ENCODE assay signal across 12 cellular contexts in the genomic region with DNA sequence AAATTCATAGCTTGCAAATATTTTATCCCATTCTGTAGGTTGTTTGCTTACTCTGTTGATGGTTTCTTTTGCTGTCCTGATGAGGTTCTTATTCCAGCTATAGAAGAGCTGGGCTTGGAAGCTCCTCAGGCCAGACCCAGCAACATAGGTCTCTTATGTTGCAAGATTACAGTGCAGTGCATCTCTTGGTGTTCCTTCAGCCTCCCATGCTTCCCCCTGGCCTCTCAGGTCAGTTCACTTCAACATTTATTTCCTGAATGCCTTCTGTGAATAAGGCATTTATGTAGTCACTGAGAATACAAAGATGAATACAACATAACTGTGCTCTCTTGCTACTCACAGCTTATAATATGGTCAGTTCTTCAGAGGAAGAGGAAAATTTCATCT.
DNase-seq lines count a peak whose midpoint lies in the region; ATAC-seq and TF ChIP-seq lines count a peak whose summit lies in the region.
"Had no signal": no experiment of that assay in that cellular context is flagged by ENCODE, and none has a peak within 500 bp of the region (broad histone marks: within the 10 kb centered on the region; RNA-seq: fewer than 3 reads in every experiment).

No MANE protein-coding gene starts in this region.

- no peak for TF ChIP-seq CTCF in RWPE2 (IDR thresholded peaks at IDR 0.05; ENCODE audit: poor library complexity, severe bottlenecking)

- no peaks in the 10 kb centered on the region for H3K27me3 Mint-ChIP-seq in stimulated activated naive CD8-positive, alpha-beta T cell treated with anti-CD3 and anti-CD28 coated beads, Interleukin-15, Interleukin-2, amounts not matched to agents 100 ng/mL and 50 ng/mL, for 24 hours
- no peaks in the 10 kb centered on the region for H3K27me3 Mint-ChIP-seq in stimulated activated naive CD8-positive, alpha-beta T cell treated with anti-CD3 and anti-CD28 coated beads, Interleukin-15, amount 100 ng/mL, for 72 hours
- H3K27me3 Mint-ChIP-seq: B cell had no signal

- H3K9me3 ChIP-seq in RWPE2 (ENCODE audit: severe bottlenecking), result no peaks in the 10 kb centered on the region
- H3K9me3 ChIP-seq: prostate gland had no signal

- H3K27ac ChIP-seq in RWPE2 (ENCODE audit: poor library complexity, severe bottlenecking), result peak overlapping the region; percentile 27
- H3K27ac ChIP-seq: prostate gland had no signal

- peaks cover 9% of the 10 kb centered on the region for H3K4me1 ChIP-seq in RWPE2 (ENCODE audit: insufficient read depth, poor library complexity, severe bottlenecking)
- H3K4me1 ChIP-seq: prostate gland had no signal

- ATAC-seq in stimulated activated naive CD8-positive, alpha-beta T cell treated with anti-CD3 and anti-CD28 coated beads, Interleukin-15, Interleukin-2, amounts not matched to agents 100 U/mL and 50 U/mL, for 24 hours, result no peak
- ATAC-seq in HG02678 (IDR thresholded peaks at IDR 0.05; ENCODE audit: unreplicated experiment) (peak; percentile 28), RWPE2 (ENCODE audit: low read depth) (peak; percentile 27; the same call in 1 of the 3 replicates), HG03196 (IDR thresholded peaks at IDR 0.05; ENCODE audit: unreplicated experiment) (no peak)
- ATAC-seq in stimulated activated naive CD8-positive, alpha-beta T cell treated with anti-CD3 and anti-CD28 coated beads, Interleukin-15, amount 100 ng/mL, for 72 hours, result peak; percentile 15

- no peak overlapping the region for H3K4me3 ChIP-seq in RWPE2 (ENCODE audit: severe bottlenecking)
- H3K4me3 ChIP-seq: prostate gland had no signal

- H3K36me3 Mint-ChIP-seq in stimulated activated naive CD8-positive, alpha-beta T cell treated with anti-CD3 and anti-CD28 coated beads, Interleukin-15, Interleukin-2, amounts not matched to agents 100 ng/mL and 50 ng/mL, for 24 hours (ENCODE audit: low read depth), result peaks cover 6% of the 10 kb centered on the region

- peaks cover 21% of the 10 kb centered on the region for H3K4me1 Mint-ChIP-seq in stimulated activated naive CD8-positive, alpha-beta T cell treated with anti-CD3 and anti-CD28 coated beads, Interleukin-15, Interleukin-2, amounts not matched to agents 100 ng/mL and 50 ng/mL, for 24 hours (ENCODE audit: low read depth)
- H3K4me1 Mint-ChIP-seq in stimulated activated naive CD8-positive, alpha-beta T cell treated with anti-CD3 and anti-CD28 coated beads, Interleukin-15, amount 100 ng/mL, for 72 hours, result peaks cover 19% of the 10 kb centered on the region

- peak overlapping the region; percentile 3 for H3K27ac Mint-ChIP-seq in stimulated activated naive CD8-positive, alpha-beta T cell treated with anti-CD3 and anti-CD28 coated beads, Interleukin-15, Interleukin-2, amounts not matched to agents 100 ng/mL and 50 ng/mL, for 24 hours
- no peak overlapping the region for H3K27ac Mint-ChIP-seq in stimulated activated naive CD8-positive, alpha-beta T cell treated with anti-CD3 and anti-CD28 coated beads, Interleukin-15, amount 100 ng/mL, for 72 hours
- H3K27ac Mint-ChIP-seq: B cell had no signal

- no peaks in the 10 kb centered on the region for H3K36me3 ChIP-seq in RWPE2 (ENCODE audit: low read depth)
- H3K36me3 ChIP-seq: prostate gland had no signal

- H3K4me3 Mint-ChIP-seq in stimulated activated naive CD8-positive, alpha-beta T cell treated with anti-CD3 and anti-CD28 coated beads, Interleukin-15, Interleukin-2, amounts not matched to agents 100 ng/mL and 50 ng/mL, for 24 hours, result no peak overlapping the region
- no peak overlapping the region for H3K4me3 Mint-ChIP-seq in stimulated activated naive CD8-positive, alpha-beta T cell treated with anti-CD3 and anti-CD28 coated beads, Interleukin-15, amount 100 ng/mL, for 72 hours
- H3K4me3 Mint-ChIP-seq: B cell had no signal

- H3K27me3 ChIP-seq in RWPE2 (ENCODE audit: insufficient read depth, poor library complexity, severe bottlenecking), result no peaks in the 10 kb centered on the region

- peaks cover 8% of the 10 kb centered on the region for H3K9me3 Mint-ChIP-seq in stimulated activated naive CD8-positive, alpha-beta T cell treated with anti-CD3 and anti-CD28 coated beads, Interleukin-15, Interleukin-2, amounts not matched to agents 100 ng/mL and 50 ng/mL, for 24 hours
- H3K9me3 Mint-ChIP-seq in stimulated activated naive CD8-positive, alpha-beta T cell treated with anti-CD3 and anti-CD28 coated beads, Interleukin-15, amount 100 ng/mL, for 72 hours, result peaks cover 0 to 18% of the 10 kb centered on the region in 2 donors

- no peak for DNase-seq in stimulated activated naive CD8-positive, alpha-beta T cell treated with anti-CD3 and anti-CD28 coated beads, Interleukin-15, Interleukin-2, amounts not matched to agents 100 U/mL and 50 U/mL, for 24 hours
- no peak for DNase-seq in RWPE2 (ENCODE audit: low spot score)
- no peak for DNase-seq in stimulated activated naive CD8-positive, alpha-beta T cell treated with anti-CD3 and anti-CD28 coated beads, Interleukin-15, amount 100 ng/mL, for 72 hours
- DNase-seq in stimulated activated CD4-positive, alpha-beta T cell treated with anti-CD3 and anti-CD28 coated beads, Interleukin-4, amount 100 ng/mL, for 24 hours, result no peak
- DNase-seq in stimulated activated CD4-positive, alpha-beta T cell treated with anti-CD3 and anti-CD28 coated beads, Interleukin-12 subunit alpha, Interleukin-12 subunit beta, amount 100 ng/mL, for 4 hours, result no peak
- DNase-seq: dermis blood vessel endothelial cell, NCI-H2227 treated with DMSO at 0.1 percent for 48 hours had no signal

Comparison
In these comparisons a context has a peak if more than half of its experiments do, and no peak if none do; other contexts are left out.
1. ATAC-seq: peak in HG02678 (single experiment), RWPE2 (single experiment) and stimulated activated naive CD8-positive, alpha-beta T cell treated with anti-CD3 and anti-CD28 coated beads, Interleukin-15, amount 100 ng/mL, for 72 hours (single experiment); none in stimulated activated naive CD8-positive, alpha-beta T cell treated with anti-CD3 and anti-CD28 coated beads, Interleukin-15, Interleukin-2, amounts not matched to agents 100 U/mL and 50 U/mL, for 24 hours (single experiment) and HG03196 (single experiment).